Comparison of ENCODE assay signal across 14 cellular contexts in the genomic region with DNA sequence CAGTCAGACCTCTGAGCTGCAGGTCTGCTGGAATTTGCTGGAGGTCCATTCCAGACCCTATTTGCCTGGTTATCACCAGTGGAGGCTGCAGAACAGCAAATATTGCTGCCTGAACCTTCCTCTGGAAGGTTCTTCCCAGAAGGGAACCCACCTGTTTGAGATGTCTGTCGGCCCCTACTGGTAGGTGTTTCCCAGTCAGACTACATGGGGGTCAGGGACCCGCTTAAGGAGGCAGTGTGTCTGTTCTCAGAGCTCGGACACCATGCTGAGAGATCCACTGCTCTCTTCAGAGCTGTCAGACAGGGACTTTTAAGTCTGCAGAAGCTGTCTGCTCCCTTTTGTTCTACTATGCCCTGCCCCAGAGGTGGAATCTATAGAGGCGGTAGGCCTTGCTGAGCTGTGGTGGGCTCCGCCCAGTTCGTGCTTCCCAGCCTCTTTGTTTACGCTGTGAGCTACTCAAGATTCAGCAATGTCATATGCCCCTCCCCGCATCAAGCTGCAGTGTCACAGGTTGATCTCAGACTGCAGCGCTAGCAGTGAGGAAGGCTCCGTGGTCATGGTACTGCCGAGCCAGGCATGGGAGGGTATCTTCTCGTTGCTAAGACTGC. TPM values are rescaled to one million over a fixed set of nuclear protein-coding genes. Genes with fewer than 3 reads are reported as not detected.
DNase-seq lines count a peak whose midpoint lies in the region; ATAC-seq and TF ChIP-seq lines count a peak whose summit lies in the region.
"Had no signal": no experiment of that assay in that cellular context is flagged by ENCODE, and none has a peak within 500 bp of the region (broad histone marks: within the 10 kb centered on the region; RNA-seq: fewer than 3 reads in every experiment).

No MANE protein-coding gene starts in this region.

- H3K27me3 ChIP-seq in mammary epithelial cell (ENCODE audit: insufficient read depth, low read length) (no peaks in the 10 kb centered on the region), hepatocyte (no peaks in the 10 kb centered on the region), upper lobe of right lung (no peaks in the 10 kb centered on the region), H7 (ENCODE audit: control insufficient read depth, insufficient read depth, low read length) (no peaks in the 10 kb centered on the region)

- H3K36me3 Mint-ChIP-seq in MCF 10A (ENCODE audit: insufficient read depth, unreplicated experiment), result no peaks in the 10 kb centered on the region
- no peaks in the 10 kb centered on the region for H3K36me3 Mint-ChIP-seq in activated T-helper 2 cell treated with anti-CD3 and anti-CD28 coated beads, Interferon-gamma antibody, Interleukin-2, Interleukin-4, amounts not matched to agents 10 μg/mL and 5 μg/mL and 100 μg/mL, durations not matched to agents 14 hours and 24 hours and 36 hours (ENCODE audit: low read depth)

- peaks cover 17% of the 10 kb centered on the region for H3K4me1 ChIP-seq in mammary epithelial cell (ENCODE audit: insufficient read depth, low read length)
- no peaks in the 10 kb centered on the region for H3K4me1 ChIP-seq in hepatocyte (ENCODE audit: insufficient read depth)
- no peaks in the 10 kb centered on the region for H3K4me1 ChIP-seq in upper lobe of right lung

- H3K4me1 Mint-ChIP-seq in MCF 10A (ENCODE audit: insufficient read depth, unreplicated experiment), result peaks cover 18% of the 10 kb centered on the region
- H3K4me1 Mint-ChIP-seq in activated T-helper 2 cell treated with anti-CD3 and anti-CD28 coated beads, Interferon-gamma antibody, Interleukin-2, Interleukin-4, amounts not matched to agents 10 μg/mL and 5 μg/mL and 100 μg/mL, durations not matched to agents 14 hours and 24 hours and 36 hours (ENCODE audit: low read depth), result no peaks in the 10 kb centered on the region

- no peaks in the 10 kb centered on the region for H3K79me2 ChIP-seq in mammary epithelial cell (ENCODE audit: insufficient read depth, low read length)
- H3K79me2 ChIP-seq in hepatocyte, result no peaks in the 10 kb centered on the region

- POLR2A ChIA-PET in MCF 10A (lab: Yijun Ruan, JAX), result interaction anchor here (1.1 kb wide), 1 partner anchor 15 kb away, joined by 6 read pairs; no protein-coding TSS in a partner anchor

- no peaks in the 10 kb centered on the region for H3K9me3 Mint-ChIP-seq in MCF 10A (ENCODE audit: unreplicated experiment)
- H3K9me3 Mint-ChIP-seq in activated T-helper 2 cell treated with anti-CD3 and anti-CD28 coated beads, Interferon-gamma antibody, Interleukin-2, Interleukin-4, amounts not matched to agents 10 μg/mL and 5 μg/mL and 100 μg/mL, durations not matched to agents 14 hours and 24 hours and 36 hours, result no peaks in the 10 kb centered on the region

- no peaks in the 10 kb centered on the region for H3K9me2 ChIP-seq in hepatocyte (replicated peaks; ENCODE audit: insufficient read depth)

- no peak overlapping the region for H3K4me3 Mint-ChIP-seq in MCF 10A (ENCODE audit: unreplicated experiment)
- no peak overlapping the region for H3K4me3 Mint-ChIP-seq in activated T-helper 2 cell treated with anti-CD3 and anti-CD28 coated beads, Interferon-gamma antibody, Interleukin-2, Interleukin-4, amounts not matched to agents 10 μg/mL and 5 μg/mL and 100 μg/mL, durations not matched to agents 14 hours and 24 hours and 36 hours (ENCODE audit: low read depth)

- H2AFZ ChIP-seq in mammary epithelial cell (ENCODE audit: low read depth, low read length) (no peak overlapping the region), hepatocyte (no peak overlapping the region)

- H3K27ac ChIP-seq in mammary epithelial cell (ENCODE audit: insufficient read depth, low read depth, low read length) (no peak overlapping the region), hepatocyte (no peak overlapping the region), upper lobe of right lung (no peak overlapping the region)

- TF ChIP-seq CTCF in MCF 10A (IDR thresholded peaks at IDR 0.05; ENCODE audit: unreplicated experiment) (no peak), mammary epithelial cell (conservative IDR thresholded peaks at IDR 0.05 in 1 of 2, IDR thresholded peaks at IDR 0.05 in 1 of 2; ENCODE audit: extremely low read depth in 1 of 2, insufficient read depth in 1 of 2, low read depth in 1 of 2, low read length in 2 of 2) (no peak), hepatocyte (IDR thresholded peaks at IDR 0.05; ENCODE audit: poor library complexity) (no peak), upper lobe of right lung (IDR thresholded peaks at IDR 0.05) (no peak)

- H3K27me3 Mint-ChIP-seq in MCF 10A (ENCODE audit: insufficient read depth, unreplicated experiment), result no peaks in the 10 kb centered on the region
- no peaks in the 10 kb centered on the region for H3K27me3 Mint-ChIP-seq in activated T-helper 2 cell treated with anti-CD3 and anti-CD28 coated beads, Interferon-gamma antibody, Interleukin-2, Interleukin-4, amounts not matched to agents 10 μg/mL and 5 μg/mL and 100 μg/mL, durations not matched to agents 14 hours and 24 hours and 36 hours (ENCODE audit: low read depth)

- H3K4me2 ChIP-seq in mammary epithelial cell (ENCODE audit: insufficient read depth, low read depth, low read length) (no peak overlapping the region), hepatocyte (no peak overlapping the region)

- CTCF ChIA-PET in MCF 10A (lab: Yijun Ruan, JAX), result interaction anchor here (1.0 to 1.9 kb wide), 3 partner anchors 15 to 148 kb away, joined by 3 to 10 read pairs (median 4); no protein-coding TSS in a partner anchor
- CTCF ChIA-PET in mammary epithelial cell (lab: Charles Lee; ENCODE audit: low non-redundant PET), result no interaction called here

- H4K20me1 ChIP-seq in mammary epithelial cell (ENCODE audit: insufficient read depth, low read length) (no peaks in the 10 kb centered on the region), hepatocyte (ENCODE audit: insufficient read depth, poor library complexity, severe bottlenecking) (no peaks in the 10 kb centered on the region)

- H3K9me3 ChIP-seq in mammary epithelial cell (replicated peaks; ENCODE audit: insufficient read depth, low read length) (no peaks in the 10 kb centered on the region), hepatocyte (ENCODE audit: low read depth) (no peaks in the 10 kb centered on the region), upper lobe of right lung (no peaks in the 10 kb centered on the region)

- H3K36me3 ChIP-seq in mammary epithelial cell (ENCODE audit: insufficient read depth, low read length) (no peaks in the 10 kb centered on the region), hepatocyte (replicated peaks; ENCODE audit: insufficient read depth, low read depth) (no peaks in the 10 kb centered on the region), upper lobe of right lung (no peaks in the 10 kb centered on the region), H7 (replicated peaks; ENCODE audit: control insufficient read depth, insufficient read depth, low read length) (no peaks in the 10 kb centered on the region)

- H3K27ac Mint-ChIP-seq in MCF 10A (ENCODE audit: low read depth, unreplicated experiment), result no peak overlapping the region
- H3K27ac Mint-ChIP-seq in activated T-helper 2 cell treated with anti-CD3 and anti-CD28 coated beads, Interferon-gamma antibody, Interleukin-2, Interleukin-4, amounts not matched to agents 10 μg/mL and 5 μg/mL and 100 μg/mL, durations not matched to agents 14 hours and 24 hours and 36 hours, result no peak overlapping the region

- peak; percentile 71 for ATAC-seq in upper lobe of right lung

- in situ Hi-C loops in mammary epithelial cell (cut with MboI; ENCODE audit: low sequenced_read_pairs in 2 of 2), result no loop called here

- H3K4me3 ChIP-seq in mammary epithelial cell (replicated peaks in 1 of 3; ENCODE audit: insufficient read depth in 1 of 3, low read depth in 2 of 3, low read length in 3 of 3) (no peak overlapping the region), hepatocyte (no peak overlapping the region), upper lobe of right lung (no peak overlapping the region), H7 (ENCODE audit: insufficient read depth, low read depth, low read length) (no peak overlapping the region)

- no peak overlapping the region for H3K9ac ChIP-seq in mammary epithelial cell (ENCODE audit: insufficient read depth, low read length)

- intact Hi-C loops in MCF 10A (cut with micrococcal nuclease) (no loop called here), mammary epithelial cell (cut with micrococcal nuclease) (no loop called here), upper lobe of right lung (cut with DNase I) (no loop called here)
- intact Hi-C loops in activated T-helper 2 cell treated with anti-CD3 and anti-CD28 coated beads, Interferon-gamma antibody, Interleukin-2, Interleukin-4, amounts not matched to agents 10 μg/mL and 5 μg/mL and 100 μg/mL, durations not matched to agents 14 hours and 24 hours and 36 hours (cut with micrococcal nuclease), result no loop called here

- dilution Hi-C loops in mammary epithelial cell (cut with HindIII; ENCODE audit: low sequenced_read_pairs), result no loop called here

- WGBS in mammary epithelial cell (ENCODE audit: low coverage, missing lambda C conversion rate), result 75% methylated on average over 6 of the region's 12 CpGs
- 65% methylated on average over 12 of the region's 12 CpGs for WGBS in hepatocyte (ENCODE audit: low lambda C conversion rate, missing lambda C conversion rate)

- DNase-seq in MCF 10A (ENCODE audit: unreplicated experiment), result peak; percentile 47
- no peak for DNase-seq in mammary epithelial cell
- peak; percentile 18 for DNase-seq in SW480 (ENCODE audit: low spot score)
- peak; percentile 58 for DNase-seq in hepatocyte (ENCODE audit: low spot score)
- no peak for DNase-seq in upper lobe of right lung
- no peak for DNase-seq in H7
- DNase-seq in NCI-H2107 (lab: John Stamatoyannopoulos, UW), result no peak
- no peak for DNase-seq in activated T-helper 2 cell treated with anti-CD3 and anti-CD28 coated beads, Interferon-gamma antibody, Interleukin-2, Interleukin-4, amounts not matched to agents 10 μg/mL and 5 μg/mL and 100 μg/mL, durations not matched to agents 14 hours and 24 hours and 36 hours (ENCODE audit: low spot score)
- DNase-seq: activated CD4-positive, alpha-beta T cell treated with anti-CD3 and anti-CD28 coated beads, Interleukin-2, amount 50 U/mL, for 48 hours; DMS 273 treated with DMSO at 0.1 percent for 48 hours; hypothalamus; RPMI8226; T1000 had no signal

- BruUV-seq in MCF 10A (replicated peaks; lab: Mats Ljungman, UMichigan), result no TSS peak
- no TSS peak for BruUV-seq in mammary epithelial cell (replicated peaks; lab: Mats Ljungman, UMichigan)

RNA-seq across cellular contexts. Expression of gene KDR, which starts 44.1 kb away (rescaled TPM):
- 0.34 and 0.37 TPM in 2 replicates for total RNA-seq in MCF 10A (2022)
- 1 to 10 TPM in 1 of 2 donors, under 1 TPM in 1; 0.49 to 1.2 TPM for total RNA-seq in mammary epithelial cell
- 0.11 TPM for polyA plus RNA-seq in mammary epithelial cell
- not detected for polyA minus RNA-seq in mammary epithelial cell
- total RNA-seq in hepatocyte, result 93.3 and 104 TPM in 2 replicates
- 96.0 and 96.4 TPM in 2 replicates for polyA plus RNA-seq in hepatocyte
- 48.6 TPM for total RNA-seq in upper lobe of right lung
- 29.7 and 50.6 TPM in 2 replicates for total RNA-seq in H7 (2014; rRNA removed; shearing (Covaris generic))
- total RNA-seq in activated T-helper 2 cell treated with anti-CD3 and anti-CD28 coated beads, Interferon-gamma antibody, Interleukin-2, Interleukin-4, amounts not matched to agents 10 μg/mL and 5 μg/mL and 100 μg/mL, durations not matched to agents 14 hours and 24 hours and 36 hours, result not detected in 2 replicates
- total RNA-seq: mononuclear cell had no signal

Comparison
In these comparisons a context has a peak if more than half of its experiments do, and no peak if none do; other contexts are left out.
1. DNase-seq: peak in MCF 10A (single experiment), SW480 (single experiment) and hepatocyte (single experiment); none in mammary epithelial cell (single experiment), upper lobe of right lung (single experiment), H7 (single experiment), NCI-H2107 (single experiment) and activated T-helper 2 cell treated with anti-CD3 and anti-CD28 coated beads, Interferon-gamma antibody, Interleukin-2, Interleukin-4, amounts not matched to agents 10 μg/mL and 5 μg/mL and 100 μg/mL, durations not matched to agents 14 hours and 24 hours and 36 hours (single experiment).
2. RNA of gene KDR, which starts 44.1 kb away (total RNA-seq): 93.3 to 104 TPM in hepatocyte, 48.6 TPM in upper lobe of right lung (single experiment) and 29.7 to 50.6 TPM in H7; 0.49 to 1.2 TPM in mammary epithelial cell, 0.34 to 0.37 TPM in MCF 10A and not detected in activated T-helper 2 cell treated with anti-CD3 and anti-CD28 coated beads, Interferon-gamma antibody, Interleukin-2, Interleukin-4, amounts not matched to agents 10 μg/mL and 5 μg/mL and 100 μg/mL, durations not matched to agents 14 hours and 24 hours and 36 hours; every median in the first group is over 10 times any median in the second.